ENCODE assay signal across 10 cellular contexts in genomic region chr3:47612178-47612577, GRCh38. TPM values are rescaled to one million over a fixed set of nuclear protein-coding genes. Genes with fewer than 3 reads are reported as not detected.
A peak's percentile ranks its signal among the peaks of the same experiment; 100 is the strongest.
DNase-seq lines count a peak whose midpoint lies in the region; ATAC-seq and TF ChIP-seq lines count a peak whose summit lies in the region.
"Had no signal": no experiment of that assay in that cellular context is flagged by ENCODE, and none has a peak within 500 bp of the region (broad histone marks: within the 10 kb centered on the region; RNA-seq: fewer than 3 reads in every experiment).

No MANE protein-coding gene starts in this region.

- POLR2A ChIA-PET in CD8-positive, alpha-beta T cell (lab: Charles Lee) = no interaction called here

- no peak overlapping the region for H3K4me3 Mint-ChIP-seq in CD8-positive, alpha-beta T cell
- H3K4me3 Mint-ChIP-seq: activated naive CD8-positive, alpha-beta T cell had no signal

- no peak for TF ChIP-seq CTCF in CD8-positive, alpha-beta T cell (IDR thresholded peaks at IDR 0.05)

- no peak for ATAC-seq in CD8-positive, alpha-beta T cell
- ATAC-seq in GM18868 (IDR thresholded peaks at IDR 0.05; ENCODE audit: unreplicated experiment) (no peak), HG02763 (IDR thresholded peaks at IDR 0.05; ENCODE audit: unreplicated experiment) (no peak)

- no peaks in the 10 kb centered on the region for H3K4me1 ChIP-seq in CD8-positive, alpha-beta T cell (ENCODE audit: insufficient read depth, low read length)
- H3K4me1 ChIP-seq in SJCRH30 = no peaks in the 10 kb centered on the region; the same call in 1 of the 2 replicates

- H3K36me3 Mint-ChIP-seq in CD8-positive, alpha-beta T cell = peaks cover 59% of the 10 kb centered on the region

- intact Hi-C loops in CD8-positive, alpha-beta T cell (cut with DNase I, micrococcal nuclease) = loop anchor here in 1 of 2 experiments (2.0 kb wide), 1 partner anchor 15 kb away; no protein-coding TSS in a partner anchor

- peak overlapping the region; percentile 46 for H3K27ac Mint-ChIP-seq in CD8-positive, alpha-beta T cell

- H3K9me3 ChIP-seq in CD8-positive, alpha-beta T cell (ENCODE audit: low read length) = no peaks in the 10 kb centered on the region
- no peaks in the 10 kb centered on the region for H3K9me3 ChIP-seq in SJCRH30 (replicated peaks)

- no peaks in the 10 kb centered on the region for H3K4me1 Mint-ChIP-seq in CD8-positive, alpha-beta T cell (ENCODE audit: low read depth)

- no peak overlapping the region for H3K4me3 ChIP-seq in CD8-positive, alpha-beta T cell (ENCODE audit: low read depth, low read length)
- no peak overlapping the region for H3K4me3 ChIP-seq in SJCRH30
- H3K4me3 ChIP-seq: skin epidermis had no signal

- H3K27me3 ChIP-seq in CD8-positive, alpha-beta T cell (ENCODE audit: insufficient read depth, low read length) = no peaks in the 10 kb centered on the region
- H3K27me3 ChIP-seq in SJCRH30 = no peaks in the 10 kb centered on the region

- no peaks in the 10 kb centered on the region for H3K9me3 Mint-ChIP-seq in CD8-positive, alpha-beta T cell

- peaks cover 19% of the 10 kb centered on the region for H3K36me3 ChIP-seq in CD8-positive, alpha-beta T cell (ENCODE audit: insufficient read depth, low read length)
- H3K36me3 ChIP-seq in SJCRH30 = peaks cover 48% of the 10 kb centered on the region

- DNase-seq in CD8-positive, alpha-beta T cell = no peak
- DNase-seq in SJCRH30 = no peak
- DNase-seq in fibroblast of the conjunctiva (ENCODE audit: low read depth) = peak; percentile 17
- peak; percentile 44 for DNase-seq in pons (ENCODE audit: low spot score)
- no peak for DNase-seq in NK-92 (lab: John Stamatoyannopoulos, UW; ENCODE audit: unreplicated experiment)
- DNase-seq in midbrain (lab: John Stamatoyannopoulos, UW) = no peak

- H3K27me3 Mint-ChIP-seq in CD8-positive, alpha-beta T cell (ENCODE audit: low read depth) = no peaks in the 10 kb centered on the region
- H3K27me3 Mint-ChIP-seq: activated naive CD8-positive, alpha-beta T cell had no signal

- no peak overlapping the region for H3K27ac ChIP-seq in CD8-positive, alpha-beta T cell (ENCODE audit: low read depth, low read length)
- peak overlapping the region; percentile 55 for H3K27ac ChIP-seq in SJCRH30

- CTCF ChIA-PET in CD8-positive, alpha-beta T cell (lab: Charles Lee) = no interaction called here

RNA-seq across cellular contexts. Expression of gene CSPG5, which starts 33.5 kb away (rescaled TPM):
- total RNA-seq in CD8-positive, alpha-beta T cell = under 1 TPM; 0.08 to 0.22 TPM
- total RNA-seq in SJCRH30 (2014; rRNA removed; shearing (Covaris generic)) = 0.73 and 1.1 TPM in 2 replicates

Comparison
In these comparisons a context has a peak if more than half of its experiments do, and no peak if none do; other contexts are left out.
1. DNase-seq: peak in fibroblast of the conjunctiva (single experiment) and pons (single experiment); none in CD8-positive, alpha-beta T cell (0 of 7), SJCRH30 (0 of 2), NK-92 (single experiment) and midbrain (single experiment).